ENCODE assay signal across 8 cellular contexts in genomic region chr22:39318507-39319283, GRCh38. TPM values are rescaled to one million over a fixed set of nuclear protein-coding genes. Genes with fewer than 3 reads are reported as not detected.
DNase-seq lines count a peak whose midpoint lies in the region; ATAC-seq and TF ChIP-seq lines count a peak whose summit lies in the region.

No MANE protein-coding gene starts in this region.

- H3K27ac Mint-ChIP-seq in stimulated activated naive CD8-positive, alpha-beta T cell treated with anti-CD3 and anti-CD28 coated beads, Interleukin-15, Interleukin-2, amounts not matched to agents 100 ng/mL and 50 ng/mL, for 24 hours = peak overlapping the region; percentile 100
- peak overlapping the region; percentile 96 for H3K27ac Mint-ChIP-seq in central memory CD8-positive, alpha-beta T cell (ENCODE audit: low read depth)

- H3K9me3 ChIP-seq in OCI-LY1 (ENCODE audit: low read length) (no peaks in the 10 kb centered on the region), right lobe of liver (no peaks in the 10 kb centered on the region), thyroid gland (no peaks in the 10 kb centered on the region)

- peaks cover 60% of the 10 kb centered on the region for H3K4me1 Mint-ChIP-seq in stimulated activated naive CD8-positive, alpha-beta T cell treated with anti-CD3 and anti-CD28 coated beads, Interleukin-15, Interleukin-2, amounts not matched to agents 100 ng/mL and 50 ng/mL, for 24 hours (ENCODE audit: low read depth)
- H3K4me1 Mint-ChIP-seq in central memory CD8-positive, alpha-beta T cell = peaks cover 60% of the 10 kb centered on the region

- peak overlapping the region; percentile 90 for H3K4me2 ChIP-seq in OCI-LY1 (ENCODE audit: low read length)

- no peaks in the 10 kb centered on the region for H3K27me3 ChIP-seq in OCI-LY1 (ENCODE audit: insufficient read depth, low read length)
- no peaks in the 10 kb centered on the region for H3K27me3 ChIP-seq in right lobe of liver
- no peaks in the 10 kb centered on the region for H3K27me3 ChIP-seq in thyroid gland

- H3K27me3 Mint-ChIP-seq in stimulated activated naive CD8-positive, alpha-beta T cell treated with anti-CD3 and anti-CD28 coated beads, Interleukin-15, Interleukin-2, amounts not matched to agents 100 ng/mL and 50 ng/mL, for 24 hours = peaks cover 4% of the 10 kb centered on the region
- no peaks in the 10 kb centered on the region for H3K27me3 Mint-ChIP-seq in central memory CD8-positive, alpha-beta T cell

- ATAC-seq in stimulated activated naive CD8-positive, alpha-beta T cell treated with anti-CD3 and anti-CD28 coated beads, Interleukin-15, Interleukin-2, amounts not matched to agents 100 U/mL and 50 U/mL, for 24 hours = no peak
- ATAC-seq in central memory CD8-positive, alpha-beta T cell (replicated peaks; ENCODE audit: extremely low read depth, poor library complexity, severe bottlenecking) = peak; percentile 22
- ATAC-seq in right lobe of liver = peak; percentile 7 to 30 (median 12)

- TF ChIP-seq POLR2A in right lobe of liver (IDR thresholded peaks at IDR 0.05) = peak; percentile 4
- TF ChIP-seq POLR2A in thyroid gland (IDR thresholded peaks at IDR 0.05) = no peak

- H3K79me2 ChIP-seq in OCI-LY1 (ENCODE audit: insufficient read depth, low read length) = peaks cover 7% of the 10 kb centered on the region; the same call in 1 of the 2 replicates

- H3K36me3 ChIP-seq in OCI-LY1 (ENCODE audit: insufficient read depth, low read length) = peaks cover 54% of the 10 kb centered on the region
- H3K36me3 ChIP-seq in right lobe of liver = peaks cover 16 to 43% (median 31%) of the 10 kb centered on the region in 4 donors
- H3K36me3 ChIP-seq in thyroid gland = peaks cover 42 to 46% of the 10 kb centered on the region in 2 donors

- no peak for TF ChIP-seq CTCF in OCI-LY1 (IDR thresholded peaks at IDR 0.05; ENCODE audit: low read length)
- no peak for TF ChIP-seq CTCF in right lobe of liver (IDR thresholded peaks at IDR 0.05)
- TF ChIP-seq CTCF in thyroid gland (IDR thresholded peaks at IDR 0.05) = no peak

- H3K9me3 Mint-ChIP-seq in stimulated activated naive CD8-positive, alpha-beta T cell treated with anti-CD3 and anti-CD28 coated beads, Interleukin-15, Interleukin-2, amounts not matched to agents 100 ng/mL and 50 ng/mL, for 24 hours = no peaks in the 10 kb centered on the region
- H3K9me3 Mint-ChIP-seq in central memory CD8-positive, alpha-beta T cell = no peaks in the 10 kb centered on the region

- H3F3A ChIP-seq in OCI-LY1 (ENCODE audit: insufficient read depth, low read length) = no peaks in the 10 kb centered on the region

- H3K4me3 ChIP-seq in OCI-LY1 (ENCODE audit: low read depth, low read length, poor library complexity, severe bottlenecking) (peak overlapping the region; percentile 83), right lobe of liver (peak overlapping the region; percentile 65 to 93 (median 91)), thyroid gland (replicated peaks in 1 of 3) (peak overlapping the region; percentile 12 to 71 (median 56))

- no peaks in the 10 kb centered on the region for H4K20me1 ChIP-seq in OCI-LY1 (ENCODE audit: insufficient read depth, low read length)

- intact Hi-C loops in right lobe of liver (cut with DNase I) = loop anchor here in 1 of 2 donors (10.0 kb wide), 1 partner anchor 74 kb away; the partner anchor contains the start of gene PDGFB
- intact Hi-C loops in thyroid gland (cut with DNase I) = loop anchor here (10.0 kb wide), 2 partner anchors 84 to 314 kb away; no protein-coding TSS in a partner anchor

- H2AFZ ChIP-seq in OCI-LY1 (ENCODE audit: low read length) = no peak overlapping the region

- peak overlapping the region; percentile 99 for H3K4me3 Mint-ChIP-seq in stimulated activated naive CD8-positive, alpha-beta T cell treated with anti-CD3 and anti-CD28 coated beads, Interleukin-15, Interleukin-2, amounts not matched to agents 100 ng/mL and 50 ng/mL, for 24 hours
- peak overlapping the region; percentile 98 for H3K4me3 Mint-ChIP-seq in central memory CD8-positive, alpha-beta T cell

- 2% methylated on average over 21 of the region's 26 CpGs for WGBS in right lobe of liver (ENCODE audit: insufficient coverage, low coverage, low lambda C conversion rate, missing lambda C conversion rate)
- WGBS in thyroid gland, 2 donors = 6 to 8% methylated on average over 22 to 26 of the region's 26 CpGs

- H3K27ac ChIP-seq in OCI-LY1 (ENCODE audit: low read depth, low read length, poor library complexity, severe bottlenecking) = peak overlapping the region; percentile 80
- peak overlapping the region; percentile 97 to 99 (median 98) for H3K27ac ChIP-seq in right lobe of liver
- peak overlapping the region; percentile 87 to 97 (median 96) for H3K27ac ChIP-seq in thyroid gland

- DNase-seq in stimulated activated naive CD8-positive, alpha-beta T cell treated with anti-CD3 and anti-CD28 coated beads, Interleukin-15, Interleukin-2, amounts not matched to agents 100 U/mL and 50 U/mL, for 24 hours = no peak
- DNase-seq in central memory CD8-positive, alpha-beta T cell (ENCODE audit: low spot score in 2 of 2) = peak in 1 of 2 donors; percentile 41
- no peak for DNase-seq in right lobe of liver
- peak in 1 of 2 donors; percentile 46 for DNase-seq in thyroid gland
- DNase-seq in NCI-H2171 treated with DMSO at 0.1 percent for 48 hours (lab: John Stamatoyannopoulos, UW) = no peak
- DNase-seq in NK-92 (lab: John Stamatoyannopoulos, UW; ENCODE audit: unreplicated experiment) = no peak

- no peaks in the 10 kb centered on the region for H3K9me2 ChIP-seq in OCI-LY1 (ENCODE audit: low read depth, low read length)

- H3K4me1 ChIP-seq in OCI-LY1 (ENCODE audit: insufficient read depth, low read length, severe bottlenecking) (peaks cover 26% of the 10 kb centered on the region), right lobe of liver (peaks cover 3 to 44% (median 20%) of the 10 kb centered on the region in 4 donors), thyroid gland (peaks cover 20 to 36% of the 10 kb centered on the region in 2 donors)

- H3K36me3 Mint-ChIP-seq in stimulated activated naive CD8-positive, alpha-beta T cell treated with anti-CD3 and anti-CD28 coated beads, Interleukin-15, Interleukin-2, amounts not matched to agents 100 ng/mL and 50 ng/mL, for 24 hours (ENCODE audit: low read depth) = peaks cover 61% of the 10 kb centered on the region
- H3K36me3 Mint-ChIP-seq in central memory CD8-positive, alpha-beta T cell (ENCODE audit: insufficient read depth) = peaks cover 61% of the 10 kb centered on the region

- peak overlapping the region; percentile 83 for H3K9ac ChIP-seq in OCI-LY1 (ENCODE audit: low read length)

RNA-seq across cellular contexts. Expression of gene RPL3, which starts 0.7 kb away (rescaled TPM):
- total RNA-seq in right lobe of liver (100 to 1,000 TPM; 648 to 905 (median 743) TPM), thyroid gland (1,000 to 10,000 TPM; 1,451 to 2,031 (median 1,880) TPM)

RNA-seq across cellular contexts. Expression of gene SYNGR1, which starts 31.1 kb away (rescaled TPM):
- total RNA-seq in right lobe of liver (1 to 10 TPM in 5 of 6 experiments, under 1 TPM in 1; 0.74 to 3.2 (median 2.2) TPM), thyroid gland (10 to 100 TPM in 1 of 4 donors, 1 to 10 TPM in 3; 3.9 to 22.0 (median 6.8) TPM)
